ENCODE assay signal across 24 cellular contexts in the genomic region with DNA sequence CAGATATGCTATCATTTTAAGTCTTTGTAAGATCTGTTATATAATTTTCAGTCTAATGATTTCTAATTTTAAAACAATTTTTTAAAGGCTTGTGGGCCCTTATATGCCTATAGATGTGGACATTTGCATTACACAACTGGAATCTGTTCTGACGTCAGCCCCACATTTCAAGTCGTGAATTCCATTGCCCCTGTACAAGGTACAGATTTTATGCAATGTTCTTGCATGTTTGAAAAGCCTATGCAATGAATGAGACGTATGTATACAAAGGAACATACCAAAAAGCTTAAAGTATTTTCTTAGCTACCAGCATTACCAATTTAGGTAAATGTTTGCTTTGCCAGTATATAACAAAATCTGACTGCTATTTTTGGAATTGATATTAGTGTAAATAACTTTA.
A peak's percentile ranks its signal among the peaks of the same experiment; 100 is the strongest.
DNase-seq lines count a peak whose midpoint lies in the region; ATAC-seq, FAIRE-seq and TF ChIP-seq lines count a peak whose summit lies in the region.
"Had no signal": no experiment of that assay in that cellular context is flagged by ENCODE, and none has a peak within 500 bp of the region (broad histone marks: within the 10 kb centered on the region; RNA-seq: fewer than 3 reads in every experiment).

No MANE protein-coding gene starts in this region.

- H3K27me3 ChIP-seq in HepG2 (ENCODE audit: control insufficient read depth in 1 of 2, insufficient read depth in 2 of 2, low read length in 2 of 2) = no peaks in the 10 kb centered on the region
- H3K27me3 ChIP-seq in right lobe of liver = no peaks in the 10 kb centered on the region
- no peaks in the 10 kb centered on the region for H3K27me3 ChIP-seq in esophagus muscularis mucosa
- H3K27me3 ChIP-seq in trophoblast cell (ENCODE audit: insufficient read depth, low read length) = no peaks in the 10 kb centered on the region
- H3K27me3 ChIP-seq: BE2C, body of pancreas had no signal

- CTCF ChIA-PET in HepG2 (lab: Yijun Ruan, JAX; ENCODE audit: low intra/inter-chr PET ratio, low total read pairs) = no interaction called here

- H3K27ac ChIP-seq in HepG2 (ENCODE audit: extremely low read length, insufficient read depth, low read length) (no peak overlapping the region), right lobe of liver (no peak overlapping the region), esophagus muscularis mucosa (replicated peaks in 1 of 4) (peak overlapping the region; percentile 73 to 82 (median 75)), trophoblast cell (ENCODE audit: low read depth, low read length) (no peak overlapping the region)
- H3K27ac ChIP-seq: epithelial cell of prostate had no signal

- peak; percentile 70 for ATAC-seq in HepG2
- no peak for ATAC-seq in right lobe of liver
- ATAC-seq in GM19395 (IDR thresholded peaks at IDR 0.05; ENCODE audit: unreplicated experiment) = no peak
- no peak for ATAC-seq in GM19324 (IDR thresholded peaks at IDR 0.05; ENCODE audit: low FRiP score, unreplicated experiment)
- ATAC-seq: activated CD8-positive, alpha-beta T cell treated with anti-CD3 and anti-CD28 coated beads for 36 hours; body of pancreas had no signal

- no TSS peak for BruUV-seq in HepG2 (replicated peaks; lab: Mats Ljungman, UMichigan)

- no peak overlapping the region for H4K12ac ChIP-seq in trophoblast cell (ENCODE audit: low read depth, low read length)

- no peak overlapping the region for H4K8ac ChIP-seq in trophoblast cell (ENCODE audit: low read depth, low read length)

- no peak overlapping the region for H2BK12ac ChIP-seq in trophoblast cell (ENCODE audit: low read length)

- H2AFZ ChIP-seq in HepG2 (ENCODE audit: low read length) (no peak overlapping the region), trophoblast cell (ENCODE audit: insufficient read depth, low read length, poor library complexity) (no peak overlapping the region)

- POLR2A ChIA-PET in HepG2 (lab: Yijun Ruan, JAX) = no interaction called here

- H2AK5ac ChIP-seq in trophoblast cell (ENCODE audit: low read length) = no peak overlapping the region

- WGBS in HepG2 (ENCODE audit: low lambda C conversion rate) = 34% methylated on average over 3 of the region's 3 CpGs
- WGBS in right lobe of liver (ENCODE audit: insufficient coverage, low coverage, low lambda C conversion rate, missing lambda C conversion rate) = 76% methylated on average over 3 of the region's 3 CpGs
- 37% methylated on average over 3 of the region's 3 CpGs for WGBS in esophagus muscularis mucosa
- WGBS in trophoblast cell (ENCODE audit: extremely low coverage, insufficient coverage, insufficient read length) = no CpG with 5 or more reads among the region's 3 CpGs

- H3K79me1 ChIP-seq in trophoblast cell (ENCODE audit: low read length) = no peaks in the 10 kb centered on the region

- TF ChIP-seq EP300 in HepG2 (IDR thresholded peaks at IDR 0.05; ENCODE audit: low read depth in 2 of 2, low read length in 2 of 2) (0 out of 4 replicates have a peak, but pooled peaks have one; percentile 38 to 57), HepG2 (CRISPR knock-in tag; IDR thresholded peaks at IDR 0.05; ENCODE audit: borderline replicate concordance) (no peak), esophagus muscularis mucosa (IDR thresholded peaks at IDR 0.05) (peak; percentile 11)

- H3K18ac ChIP-seq in trophoblast cell (ENCODE audit: low read length) = no peak overlapping the region

- no peak overlapping the region for H3K23ac ChIP-seq in trophoblast cell (ENCODE audit: low read length)

- H3K4me1 ChIP-seq in HepG2 (ENCODE audit: insufficient read depth, low read length) = no peaks in the 10 kb centered on the region
- peaks cover 0 to 3% (median 0%) of the 10 kb centered on the region in 4 donors for H3K4me1 ChIP-seq in right lobe of liver
- peaks cover 17 to 68% (median 68%) of the 10 kb centered on the region in 4 donors for H3K4me1 ChIP-seq in esophagus muscularis mucosa
- H3K4me1 ChIP-seq in trophoblast cell (ENCODE audit: control insufficient read depth in 1 of 2, insufficient read depth in 2 of 2, low read length in 2 of 2) = peaks cover 0 to 1% of the 10 kb centered on the region in 2 experiments

- TF ChIP-seq CTCF in HepG2 (CRISPR knock-in tag; IDR thresholded peaks at IDR 0.05) = no peak
- no peak for TF ChIP-seq CTCF in right lobe of liver (IDR thresholded peaks at IDR 0.05)
- no peak for TF ChIP-seq CTCF in esophagus muscularis mucosa (IDR thresholded peaks at IDR 0.05)

- in situ Hi-C loops in HepG2 (cut with HindIII; ENCODE audit: extremely low pct_ligation_motif_present, low pct_unique_long_range_greater_than_20kb) (no loop called here), KBM-7 (cut with MboI; ENCODE audit: low pct_unique_long_range_greater_than_20kb, low sequenced_read_pairs) (no loop called here)

- H3K4me3 ChIP-seq in HepG2 (replicated peaks in 1 of 3; ENCODE audit: insufficient read depth in 1 of 3, low read depth in 2 of 3, low read length in 3 of 3) = no peak overlapping the region
- H3K4me3 ChIP-seq in right lobe of liver = no peak overlapping the region
- no peak overlapping the region for H3K4me3 ChIP-seq in esophagus muscularis mucosa
- no peak overlapping the region for H3K4me3 ChIP-seq in trophoblast cell (ENCODE audit: low read depth, low read length)
- H3K4me3 ChIP-seq: body of pancreas had no signal

- H4K91ac ChIP-seq in trophoblast cell (ENCODE audit: low read depth, low read length) = no peak overlapping the region

- no peak overlapping the region for H2BK120ac ChIP-seq in trophoblast cell (ENCODE audit: insufficient read depth, low read length, poor library complexity)

- no peak overlapping the region for H3K14ac ChIP-seq in trophoblast cell (ENCODE audit: low read length)

- no peaks in the 10 kb centered on the region for H4K20me1 ChIP-seq in HepG2 (ENCODE audit: insufficient read depth, low read length)

- H3K79me2 ChIP-seq in HepG2 (ENCODE audit: insufficient read depth, low read length) (no peaks in the 10 kb centered on the region), trophoblast cell (ENCODE audit: control insufficient read depth, insufficient read depth, low read length, poor library complexity) (no peaks in the 10 kb centered on the region)

- H3K4ac ChIP-seq in trophoblast cell (ENCODE audit: low read depth, low read length) = no peak overlapping the region

- H3K4me2 ChIP-seq in HepG2 (ENCODE audit: low read depth, low read length) (no peak overlapping the region), trophoblast cell (ENCODE audit: low read length) (no peak overlapping the region)

- H3K36me3 ChIP-seq in HepG2 (replicated peaks in 1 of 2; ENCODE audit: control insufficient read depth in 1 of 2, insufficient read depth in 2 of 2, low read length in 2 of 2) = peaks cover 1 to 2% of the 10 kb centered on the region in 2 experiments; a peak in 1 of 5 replicates
- peaks cover 0 to 25% (median 7%) of the 10 kb centered on the region in 4 donors for H3K36me3 ChIP-seq in right lobe of liver
- H3K36me3 ChIP-seq in esophagus muscularis mucosa = peaks cover 0 to 37% (median 8%) of the 10 kb centered on the region in 4 donors
- H3K36me3 ChIP-seq in trophoblast cell (ENCODE audit: control insufficient read depth in 1 of 2, insufficient read depth in 2 of 2, low read length in 2 of 2) = no peaks in the 10 kb centered on the region

- H3K9me3 ChIP-seq in HepG2 (ENCODE audit: low read length) (no peaks in the 10 kb centered on the region), right lobe of liver (no peaks in the 10 kb centered on the region), esophagus muscularis mucosa (no peaks in the 10 kb centered on the region), trophoblast cell (ENCODE audit: insufficient read depth, low read depth, low read length) (no peaks in the 10 kb centered on the region)
- H3K9me3 ChIP-seq: BE2C, body of pancreas had no signal

- H3K9ac ChIP-seq in HepG2 (ENCODE audit: insufficient read depth, low read depth, low read length) (no peak overlapping the region), trophoblast cell (ENCODE audit: low read length) (no peak overlapping the region)

- intact Hi-C loops in HepG2 (cut with micrococcal nuclease; ENCODE audit: unreplicated experiment) (loop anchor here (5.0 kb wide), 1 partner anchor 78 kb away; the partner anchor contains the start of genes ITGA1 and PELO), right lobe of liver (cut with DNase I) (no loop called here), esophagus muscularis mucosa (cut with DNase I) (loop anchor here (10.0 kb wide), 1 partner anchor 60 kb away; no protein-coding TSS in a partner anchor)

- TF ChIP-seq POLR2A in HepG2 (IDR thresholded peaks at IDR 0.05; ENCODE audit: insufficient read depth in 1 of 2, low read depth in 2 of 2, low read length in 2 of 2) = no peak
- TF ChIP-seq POLR2A in right lobe of liver (IDR thresholded peaks at IDR 0.05) = no peak
- no peak for TF ChIP-seq POLR2A in esophagus muscularis mucosa (IDR thresholded peaks at IDR 0.05; ENCODE audit: low read depth)

- H2BK5ac ChIP-seq in trophoblast cell (ENCODE audit: low read depth, low read length, poor library complexity) = no peak overlapping the region

- no peak for TF ChIP-seq RAD21 in HepG2 (CRISPR knock-in tag; IDR thresholded peaks at IDR 0.05)

- DNase-seq in HepG2 (ENCODE audit: low spot score) = peak; percentile 86
- no peak for DNase-seq in right lobe of liver
- DNase-seq in esophagus muscularis mucosa (ENCODE audit: extremely low spot score) = no peak
- DNase-seq in trophoblast cell = peak; percentile 81 to 98
- DNase-seq in stimulated activated CD4-positive, alpha-beta T cell treated with anti-CD3 and anti-CD28 coated beads, Interleukin-4, amount 100 ng/mL, for 1 hour = no peak
- DNase-seq in KBM-7 = no peak
- DNase-seq: activated CD4-positive, CD25-positive, alpha-beta regulatory T cell; activated CD8-positive, alpha-beta T cell treated with anti-CD3 and anti-CD28 coated beads for 36 hours; activated naive CD4-positive, alpha-beta T cell treated with anti-CD3 and anti-CD28 coated beads, Interleukin-2, amount 10 ng/mL, durations not matched to agents 7 days and 5 days; activated T-cell treated with anti-CD3 and anti-CD28 coated beads, Interleukin-2, amount 50 U/mL, for 24 hours; BE2C; body of pancreas; DMS79 treated with DMSO at 0.1 percent for 48 hours; H9; mesendoderm; NCI-H1417 treated with DMSO at 0.1 percent for 48 hours; NCI-H524 treated with DMSO at 0.1 percent for 48 hours; nephron progenitor cell; small intestine; stimulated activated CD4-positive, alpha-beta T cell treated with anti-CD3 and anti-CD28 coated beads, Interleukin-2, amount 100 ng/mL, for 48 hours; T-helper 9 cell had no signal

- peak; percentile 32 for FAIRE-seq in HepG2 (lab: Jason Lieb, UNC)

TF ChIP-seq in HepG2, 621 proteins besides CTCF, POLR2A, EP300 and RAD21 (continues in another document):
- TF ChIP-seq HHEX (CRISPR knock-in tag; IDR thresholded peaks at IDR 0.05) = no peak

Comparison
In these comparisons a context has a peak if more than half of its experiments do, and no peak if none do; other contexts are left out.
1. DNase-seq: peak in HepG2 (single experiment) and trophoblast cell (2 of 2); none in right lobe of liver (0 of 3), esophagus muscularis mucosa (single experiment), stimulated activated CD4-positive, alpha-beta T cell treated with anti-CD3 and anti-CD28 coated beads, Interleukin-4, amount 100 ng/mL, for 1 hour (single experiment) and KBM-7 (single experiment).
2. intact Hi-C loops: an anchor here in HepG2 (5.0 kb wide) and esophagus muscularis mucosa (10.0 kb wide); none called in right lobe of liver.
3. H3K27ac ChIP-seq: peak in esophagus muscularis mucosa (4 of 4); none in HepG2 (single experiment), right lobe of liver (0 of 3) and trophoblast cell (single experiment).